22 cellular contexts compared by ENCODE assay signal in genomic region chr13:95357875-95358274, GRCh38. TPM values are rescaled to one million over a fixed set of nuclear protein-coding genes. Genes with fewer than 3 reads are reported as not detected.
DNase-seq lines count a peak whose midpoint lies in the region; ATAC-seq, FAIRE-seq and TF ChIP-seq lines count a peak whose summit lies in the region.
"Had no signal": no experiment of that assay in that cellular context is flagged by ENCODE, and none has a peak within 500 bp of the region (broad histone marks: within the 10 kb centered on the region; RNA-seq: fewer than 3 reads in every experiment).

No MANE protein-coding gene starts in this region.

- dilution Hi-C loops in IMR-90 (cut with HindIII; ENCODE audit: low sequenced_read_pairs, unreplicated experiment): no loop called here

- peaks cover 4% of the 10 kb centered on the region; the same call in 1 of the 2 replicates for H3K9me1 ChIP-seq in IMR-90 (ENCODE audit: insufficient read depth, low read length)

- peaks cover 1% of the 10 kb centered on the region for H3K36me3 Mint-ChIP-seq in neural crest cell (ENCODE audit: low read depth)
- H3K36me3 Mint-ChIP-seq: CD4-positive, CD25-positive, alpha-beta regulatory T cell; CD8-positive, alpha-beta memory T cell; IgD-negative memory B cell had no signal

- no peaks in the 10 kb centered on the region for H3K79me2 ChIP-seq in parathyroid adenoma

- no peak for TF ChIP-seq RAD21 in IMR-90 (IDR thresholded peaks at IDR 0.05; ENCODE audit: low read length)

- in situ Hi-C loops in IMR-90 (cut with MboI; ENCODE audit: low sequenced_read_pairs): no loop called here

- no peak for DNase-seq in IMR-90
- DNase-seq in bronchial epithelial cell (ENCODE audit: low read depth): no peak
- DNase-seq in neural crest cell (ENCODE audit: low read depth, low spot score): no peak
- no peak for DNase-seq in heart left ventricle
- DNase-seq in esophagus muscularis mucosa (ENCODE audit: extremely low spot score): no peak
- DNase-seq: CD4-positive, CD25-positive, alpha-beta regulatory T cell; CD8-positive, alpha-beta memory T cell; COR-L47; GOT3; H7; HFFc6 had no signal

- H3K4me3 Mint-ChIP-seq in neural crest cell: no peak overlapping the region
- H3K4me3 Mint-ChIP-seq: B cell; CD4-positive, CD25-positive, alpha-beta regulatory T cell; CD8-positive, alpha-beta memory T cell; HFFc6; IgD-negative memory B cell had no signal

- no peak overlapping the region for H4K91ac ChIP-seq in IMR-90 (ENCODE audit: insufficient read depth, low read depth, low read length)

- no peaks in the 10 kb centered on the region for H4K20me1 ChIP-seq in IMR-90 (ENCODE audit: insufficient read depth, low read length)
- H4K20me1 ChIP-seq: BLaER1 treated with 17β-estradiol and CSF1 and Interleukin-3, amounts not matched to agents 10 nM and 100 nM had no signal

- H3K4me2 ChIP-seq in IMR-90 (ENCODE audit: low read depth, low read length): no peak overlapping the region
- H3K4me2 ChIP-seq in parathyroid adenoma (ENCODE audit: low read length): no peak overlapping the region
- H3K4me2 ChIP-seq: BLaER1 treated with 17β-estradiol and CSF1 and Interleukin-3, amounts not matched to agents 10 nM and 100 nM had no signal

- no peak overlapping the region for H4K8ac ChIP-seq in IMR-90 (ENCODE audit: low read depth in 2 of 2, low read length in 2 of 2)

- H2BK20ac ChIP-seq in IMR-90 (ENCODE audit: low read depth, low read length): peak overlapping the region; percentile 29; the same call in 1 of the 2 replicates

- H2BK5ac ChIP-seq in IMR-90 (ENCODE audit: low read depth, low read length, poor library complexity, severe bottlenecking): no peak overlapping the region

- H2AK5ac ChIP-seq in IMR-90 (ENCODE audit: low read depth, low read length): no peak overlapping the region

- H4K5ac ChIP-seq in IMR-90 (ENCODE audit: low read depth, low read length): no peak overlapping the region

- H3K14ac ChIP-seq in IMR-90 (replicated peaks; ENCODE audit: low read depth, low read length): no peak overlapping the region

- no peaks in the 10 kb centered on the region for H3K79me1 ChIP-seq in IMR-90 (ENCODE audit: low read depth in 1 of 2, low read length in 2 of 2)

- H3K27ac ChIP-seq in IMR-90 (ENCODE audit: insufficient read depth, low read length) (no peak overlapping the region), parathyroid adenoma (peak overlapping the region; percentile 86), heart left ventricle (no peak overlapping the region), esophagus muscularis mucosa (replicated peaks in 1 of 4) (no peak overlapping the region)
- H3K27ac ChIP-seq: BLaER1 treated with 17β-estradiol and CSF1 and Interleukin-3, amounts not matched to agents 10 nM and 100 nM had no signal

- H2BK120ac ChIP-seq in IMR-90 (ENCODE audit: low read depth, low read length): no peak overlapping the region; the same call in 1 of the 2 replicates

- no peak overlapping the region for H3K23ac ChIP-seq in IMR-90 (ENCODE audit: low read depth, low read length)

- H2AFZ ChIP-seq in IMR-90 (replicated peaks; ENCODE audit: low read length, poor library complexity): no peak overlapping the region
- H2AFZ ChIP-seq in parathyroid adenoma: peak overlapping the region; percentile 5

- peaks cover 4% of the 10 kb centered on the region for H3K9me3 Mint-ChIP-seq in neural crest cell

- H3K9me3 ChIP-seq in IMR-90 (ENCODE audit: control insufficient read depth, insufficient read depth, low read length) (peaks cover 2% of the 10 kb centered on the region; the same call in 1 of the 2 replicates), parathyroid adenoma (ENCODE audit: control insufficient read depth, low read length) (no peaks in the 10 kb centered on the region), heart left ventricle (peaks cover 0 to 12% (median 0%) of the 10 kb centered on the region in 12 donors), esophagus muscularis mucosa (peaks cover 0 to 9% (median 4%) of the 10 kb centered on the region in 4 donors)

- POLR2A ChIA-PET in IMR-90 (lab: Charles Lee; ENCODE audit: unreplicated experiment): no interaction called here

- H3K36me3 ChIP-seq in IMR-90 (ENCODE audit: control insufficient read depth, insufficient read depth, low read length) (no peaks in the 10 kb centered on the region), bronchial epithelial cell (ENCODE audit: control insufficient read depth, insufficient read depth, low read length) (no peaks in the 10 kb centered on the region), parathyroid adenoma (ENCODE audit: control insufficient read depth, insufficient read depth, low read length) (no peaks in the 10 kb centered on the region), heart left ventricle (no peaks in the 10 kb centered on the region), esophagus muscularis mucosa (no peaks in the 10 kb centered on the region)
- H3K36me3 ChIP-seq: BLaER1 treated with 17β-estradiol and CSF1 and Interleukin-3, amounts not matched to agents 10 nM and 100 nM had no signal

- BruUV-seq in IMR-90 (replicated peaks; lab: Mats Ljungman, UMichigan): no TSS peak

- no peak overlapping the region for H3K56ac ChIP-seq in IMR-90 (ENCODE audit: extremely low read depth, insufficient read depth, low read length)

- H3K4me1 ChIP-seq in IMR-90 (ENCODE audit: control insufficient read depth, insufficient read depth, low read length) (peaks cover 11% of the 10 kb centered on the region), parathyroid adenoma (peaks cover 15% of the 10 kb centered on the region), heart left ventricle (peaks cover 0 to 14% (median 3%) of the 10 kb centered on the region in 12 donors), esophagus muscularis mucosa (no peaks in the 10 kb centered on the region)
- H3K4me1 ChIP-seq: BLaER1 treated with 17β-estradiol and CSF1 and Interleukin-3, amounts not matched to agents 10 nM and 100 nM had no signal

- intact Hi-C loops in IMR-90 (cut with micrococcal nuclease): no loop called here
- intact Hi-C loops in heart left ventricle (cut with DNase I): no loop called here
- intact Hi-C loops in esophagus muscularis mucosa (cut with DNase I): no loop called here

- H2BK15ac ChIP-seq in IMR-90 (ENCODE audit: low read depth, low read length): no peak overlapping the region

- no peak for TF ChIP-seq EP300 in esophagus muscularis mucosa (IDR thresholded peaks at IDR 0.05)

- peaks cover 64% of the 10 kb centered on the region for H3K4me1 Mint-ChIP-seq in neural crest cell
- H3K4me1 Mint-ChIP-seq: B cell; CD4-positive, CD25-positive, alpha-beta regulatory T cell; CD8-positive, alpha-beta memory T cell had no signal

- peak; percentile 7 for FAIRE-seq in bronchial epithelial cell (lab: Jason Lieb, UNC)
- FAIRE-seq: D721Med, G401.6, GM12891, GM18507, HTR-8/SVneo had no signal

- no peak overlapping the region for H3K4me3 ChIP-seq in IMR-90 (ENCODE audit: insufficient read depth, low read depth, low read length)
- no peak overlapping the region for H3K4me3 ChIP-seq in bronchial epithelial cell (ENCODE audit: low read depth, low read length)
- H3K4me3 ChIP-seq in parathyroid adenoma (ENCODE audit: low read depth, low read length): no peak overlapping the region
- no peak overlapping the region for H3K4me3 ChIP-seq in heart left ventricle
- no peak overlapping the region for H3K4me3 ChIP-seq in esophagus muscularis mucosa
- H3K4me3 ChIP-seq: BLaER1 treated with 17β-estradiol and CSF1 and Interleukin-3, amounts not matched to agents 10 nM and 100 nM had no signal

- peak overlapping the region; percentile 90 for H3K27ac Mint-ChIP-seq in neural crest cell (ENCODE audit: unreplicated experiment)
- H3K27ac Mint-ChIP-seq: B cell, HFFc6, IgD-negative memory B cell had no signal

- H3K4ac ChIP-seq in IMR-90 (ENCODE audit: low read depth, low read length): 0 out of 2 replicates have a peak overlapping the region, but pooled peaks have one; percentile 38

- H3K9ac ChIP-seq in IMR-90 (ENCODE audit: low read depth, low read length): no peak overlapping the region
- H3K9ac ChIP-seq in parathyroid adenoma: no peak overlapping the region
- H3K9ac ChIP-seq: BLaER1 treated with 17β-estradiol and CSF1 and Interleukin-3, amounts not matched to agents 10 nM and 100 nM had no signal

- ATAC-seq in IMR-90 (ENCODE audit: low read depth): no peak
- no peak for ATAC-seq in heart left ventricle
- no peak for ATAC-seq in GM18502 (IDR thresholded peaks at IDR 0.05; ENCODE audit: poor library complexity, unreplicated experiment)
- ATAC-seq: HCT116 had no signal

- H3K27me3 Mint-ChIP-seq in neural crest cell (ENCODE audit: low read depth): no peaks in the 10 kb centered on the region

- H2AK9ac ChIP-seq in IMR-90 (replicated peaks; ENCODE audit: low read depth, low read length, poor library complexity): no peak overlapping the region

- H3K27me3 ChIP-seq in IMR-90 (ENCODE audit: control insufficient read depth, insufficient read depth, low read length) (0 out of 2 replicates have a peak, but pooled peaks cover 2% of the 10 kb centered on the region), bronchial epithelial cell (ENCODE audit: control insufficient read depth, insufficient read depth, low read length) (no peaks in the 10 kb centered on the region), parathyroid adenoma (ENCODE audit: control insufficient read depth, insufficient read depth, low read length) (no peaks in the 10 kb centered on the region), heart left ventricle (no peaks in the 10 kb centered on the region), esophagus muscularis mucosa (no peaks in the 10 kb centered on the region)
- H3K27me3 ChIP-seq: BLaER1 treated with 17β-estradiol and CSF1 and Interleukin-3, amounts not matched to agents 10 nM and 100 nM had no signal

- WGBS in IMR-90 (ENCODE audit: extremely low coverage in 2 of 2, insufficient read length in 1 of 2), 2 experiments: no CpG with 5 or more reads among the region's 4 CpGs
- WGBS in heart left ventricle, 4 donors: 76 to 84% (median 80%) methylated on average over 4 of the region's 4 CpGs
- WGBS in esophagus muscularis mucosa: 82% methylated on average over 4 of the region's 4 CpGs

- TF ChIP-seq CTCF in IMR-90 (conservative IDR thresholded peaks at IDR 0.05; ENCODE audit: low read depth, low read length) (no peak), bronchial epithelial cell (IDR thresholded peaks at IDR 0.05; ENCODE audit: insufficient read depth, low read length, severe bottlenecking) (no peak), neural crest cell (conservative IDR thresholded peaks at IDR 0.05) (no peak), parathyroid adenoma (IDR thresholded peaks at IDR 0.05) (no peak), heart left ventricle (IDR thresholded peaks at IDR 0.05) (no peak), esophagus muscularis mucosa (IDR thresholded peaks at IDR 0.05) (no peak)

- TF ChIP-seq POLR2A in IMR-90 (IDR thresholded peaks at IDR 0.05; ENCODE audit: low read depth, low read length): no peak
- TF ChIP-seq POLR2A in heart left ventricle (IDR thresholded peaks at IDR 0.05): no peak
- TF ChIP-seq POLR2A in esophagus muscularis mucosa (IDR thresholded peaks at IDR 0.05; ENCODE audit: low read depth): no peak

- no peak overlapping the region; the same call in 1 of the 2 replicates for H3K18ac ChIP-seq in IMR-90 (ENCODE audit: low read depth, low read length)

- CTCF ChIA-PET in IMR-90 (lab: Yijun Ruan, JAX): no interaction called here

RNA-seq across cellular contexts. Expression of gene ABCC4, which starts 56.6 kb away (rescaled TPM):
- 41.4 and 56.1 TPM in 2 replicates for total RNA-seq in IMR-90 (2012; rRNA removed)
- 13.1 and 16.6 TPM in 2 replicates for polyA plus RNA-seq in IMR-90 (2012; rRNA removed)
- 6.5 and 6.8 TPM in 2 replicates for polyA plus RNA-seq in IMR-90 (2012; cell fraction: cytosol; rRNA removed)
- 8.8 and 30.7 TPM in 2 replicates for polyA plus RNA-seq in IMR-90 (2012; cell fraction: nucleus; rRNA removed; ENCODE audit: low replicate concordance)
- 4.2 and 6.8 TPM in 2 replicates for total RNA-seq in bronchial epithelial cell
- 21.8 and 24.8 TPM in 2 replicates for total RNA-seq in neural crest cell
- total RNA-seq in heart left ventricle: 1 to 10 TPM; 2.5 to 9.0 (median 5.5) TPM
- polyA plus RNA-seq in heart left ventricle: 1 to 10 TPM in 1 of 2 donors, under 1 TPM in 1; 0.69 to 2.3 TPM
- total RNA-seq in esophagus muscularis mucosa: 1 to 10 TPM; 5.0 to 6.3 (median 6.0) TPM
